Comparison of ENCODE assay signal across 1 cellular context in genomic region chr6:25193865-25194679, GRCh38.
TF ChIP-seq lines count a peak whose summit lies in the region.

No MANE protein-coding gene starts in this region.

TF ChIP-seq in IMR-90, 13 proteins besides CTCF, POLR2A, EP300 and RAD21 (continued from another document):
- TF ChIP-seq USF2 (IDR thresholded peaks at IDR 0.05; ENCODE audit: low read depth, low read length) (no peak), CHD1 (IDR thresholded peaks at IDR 0.05; ENCODE audit: low read depth, low read length) (no peak), RFX5 (IDR thresholded peaks at IDR 0.05; ENCODE audit: low read depth, low read length) (no peak), RCOR1 (IDR thresholded peaks at IDR 0.05; ENCODE audit: insufficient replicate concordance, low read length) (no peak), MAFK (IDR thresholded peaks at IDR 0.05; ENCODE audit: low read depth, low read length) (no peak), MAZ (IDR thresholded peaks at IDR 0.05; ENCODE audit: borderline replicate concordance, low read depth, low read length) (no peak)
TF ChIP-seq in IMR-90: peak in this region for 0.
